Comparison of ENCODE assay signal across 2 cellular contexts in the genomic region with DNA sequence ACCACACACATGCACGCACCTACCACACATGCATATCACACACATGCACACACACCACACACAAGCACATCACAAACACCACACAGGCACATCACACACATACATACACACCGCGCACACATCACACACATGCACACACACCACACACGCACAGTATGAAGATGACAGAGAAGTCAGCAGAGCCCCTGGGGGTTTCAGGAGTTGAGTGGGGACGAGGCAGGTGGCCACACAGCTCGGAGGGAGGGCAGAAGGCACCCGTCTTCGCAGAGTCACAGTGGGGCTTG.
TF ChIP-seq lines count a peak whose summit lies in the region.

No MANE protein-coding gene starts in this region.

TF ChIP-seq in IMR-90, 13 proteins besides CTCF, POLR2A, EP300 and RAD21:
- TF ChIP-seq, protein P1, sequence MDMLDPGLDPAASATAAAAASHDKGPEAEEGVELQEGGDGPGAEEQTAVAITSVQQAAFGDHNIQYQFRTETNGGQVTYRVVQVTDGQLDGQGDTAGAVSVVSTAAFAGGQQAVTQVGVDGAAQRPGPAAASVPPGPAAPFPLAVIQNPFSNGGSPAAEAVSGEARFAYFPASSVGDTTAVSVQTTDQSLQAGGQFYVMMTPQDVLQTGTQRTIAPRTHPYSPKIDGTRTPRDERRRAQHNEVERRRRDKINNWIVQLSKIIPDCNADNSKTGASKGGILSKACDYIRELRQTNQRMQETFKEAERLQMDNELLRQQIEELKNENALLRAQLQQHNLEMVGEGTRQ (IDR thresholded peaks at IDR 0.05; ENCODE audit: low read depth, low read length): no peak
- no peak for TF ChIP-seq MAZ (IDR thresholded peaks at IDR 0.05; ENCODE audit: borderline replicate concordance, low read depth, low read length)
- no peak for TF ChIP-seq NFE2L2 (IDR thresholded peaks at IDR 0.05; ENCODE audit: low read depth, low read length)
- no peak for TF ChIP-seq RCOR1 (IDR thresholded peaks at IDR 0.05; ENCODE audit: insufficient replicate concordance, low read length)
- TF ChIP-seq, protein P2, sequence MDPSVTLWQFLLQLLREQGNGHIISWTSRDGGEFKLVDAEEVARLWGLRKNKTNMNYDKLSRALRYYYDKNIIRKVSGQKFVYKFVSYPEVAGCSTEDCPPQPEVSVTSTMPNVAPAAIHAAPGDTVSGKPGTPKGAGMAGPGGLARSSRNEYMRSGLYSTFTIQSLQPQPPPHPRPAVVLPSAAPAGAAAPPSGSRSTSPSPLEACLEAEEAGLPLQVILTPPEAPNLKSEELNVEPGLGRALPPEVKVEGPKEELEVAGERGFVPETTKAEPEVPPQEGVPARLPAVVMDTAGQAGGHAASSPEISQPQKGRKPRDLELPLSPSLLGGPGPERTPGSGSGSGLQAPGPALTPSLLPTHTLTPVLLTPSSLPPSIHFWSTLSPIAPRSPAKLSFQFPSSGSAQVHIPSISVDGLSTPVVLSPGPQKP (IDR thresholded peaks at IDR 0.05; ENCODE audit: borderline replicate concordance, low read depth, low read length): no peak

TF ChIP-seq in K562, 482 proteins besides CTCF, POLR2A, EP300 and RAD21:
- TF ChIP-seq TEAD2 (tag; IDR thresholded peaks at IDR 0.05): no peak
- TF ChIP-seq SAP30 (IDR thresholded peaks at IDR 0.05; ENCODE audit: borderline replicate concordance, insufficient read depth, low read depth, low read length, poor library complexity, severe bottlenecking): no peak
- TF ChIP-seq ZNF444 (CRISPR knock-in tag; IDR thresholded peaks at IDR 0.05): no peak
- TF ChIP-seq, protein P3, sequence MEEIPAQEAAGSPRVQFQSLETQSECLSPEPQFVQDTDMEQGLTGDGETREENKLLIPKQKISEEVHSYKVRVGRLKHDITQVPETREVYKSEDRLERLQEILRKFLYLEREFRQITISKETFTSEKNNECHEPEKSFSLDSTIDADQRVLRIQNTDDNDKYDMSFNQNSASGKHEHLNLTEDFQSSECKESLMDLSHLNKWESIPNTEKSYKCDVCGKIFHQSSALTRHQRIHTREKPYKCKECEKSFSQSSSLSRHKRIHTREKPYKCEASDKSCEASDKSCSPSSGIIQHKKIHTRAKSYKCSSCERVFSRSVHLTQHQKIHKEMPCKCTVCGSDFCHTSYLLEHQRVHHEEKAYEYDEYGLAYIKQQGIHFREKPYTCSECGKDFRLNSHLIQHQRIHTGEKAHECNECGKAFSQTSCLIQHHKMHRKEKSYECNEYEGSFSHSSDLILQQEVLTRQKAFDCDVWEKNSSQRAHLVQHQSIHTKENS (CRISPR knock-in tag; IDR thresholded peaks at IDR 0.05): no peak
- TF ChIP-seq, protein P4, sequence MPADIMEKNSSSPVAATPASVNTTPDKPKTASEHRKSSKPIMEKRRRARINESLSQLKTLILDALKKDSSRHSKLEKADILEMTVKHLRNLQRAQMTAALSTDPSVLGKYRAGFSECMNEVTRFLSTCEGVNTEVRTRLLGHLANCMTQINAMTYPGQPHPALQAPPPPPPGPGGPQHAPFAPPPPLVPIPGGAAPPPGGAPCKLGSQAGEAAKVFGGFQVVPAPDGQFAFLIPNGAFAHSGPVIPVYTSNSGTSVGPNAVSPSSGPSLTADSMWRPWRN (IDR thresholded peaks at IDR 0.05; ENCODE audit: low read depth): no peak
- no peak for TF ChIP-seq KLF16 (IDR thresholded peaks at IDR 0.05)
- TF ChIP-seq ZNF507 (tag; conservative IDR thresholded peaks at IDR 0.05): no peak
TF ChIP-seq in K562: peak in this region for 0.
